Comparison of ENCODE assay signal across 9 cellular contexts in genomic region chr6:31559958-31560696, GRCh38. TPM values are rescaled to one million over a fixed set of nuclear protein-coding genes. Genes with fewer than 3 reads are reported as not detected.
DNase-seq lines count a peak whose midpoint lies in the region; ATAC-seq, FAIRE-seq and TF ChIP-seq lines count a peak whose summit lies in the region.
"Had no signal": no experiment of that assay in that cellular context is flagged by ENCODE, and none has a peak within 500 bp of the region (broad histone marks: within the 10 kb centered on the region; RNA-seq: fewer than 3 reads in every experiment).

No MANE protein-coding gene starts in this region.

- H3K9me2 ChIP-seq in PC-9 (ENCODE audit: insufficient read depth) = no peaks in the 10 kb centered on the region

- CTCF ChIA-PET in PC-9 (lab: Charles Lee) = no interaction called here

- H3K9me3 ChIP-seq in PC-9 (ENCODE audit: insufficient read depth, low read depth) (no peaks in the 10 kb centered on the region), astrocyte (ENCODE audit: insufficient read depth, low read depth, low read length) (no peaks in the 10 kb centered on the region), suprapubic skin (no peaks in the 10 kb centered on the region)

- DNase-seq in activated naive CD4-positive, alpha-beta T cell treated with Interleukin-2 at 50 U/mL for 16 hours = peak; percentile 53
- DNase-seq in activated naive CD4-positive, alpha-beta T cell treated with anti-CD3 and anti-CD28 coated beads, Interleukin-2, amount 50 U/mL, for 16 hours = no peak
- DNase-seq in PC-9 = peak; percentile 60 to 83
- peak; percentile 46 for DNase-seq in astrocyte (ENCODE audit: low read depth)
- peak; percentile 76 for DNase-seq in kidney glomerular epithelial cell (lab: John Stamatoyannopoulos, UW)
- DNase-seq in suprapubic skin (ENCODE audit: low spot score in 2 of 2) = no peak
- DNase-seq in coronary artery (ENCODE audit: low spot score) = no peak

- no peak overlapping the region for H3K4me3 ChIP-seq in PC-9
- no peak overlapping the region for H3K4me3 ChIP-seq in astrocyte (ENCODE audit: insufficient read depth, low read depth, low read length)
- H3K4me3 ChIP-seq in suprapubic skin = no peak overlapping the region
- no peak overlapping the region for H3K4me3 ChIP-seq in coronary artery

- no peak for TF ChIP-seq EP300 in suprapubic skin (IDR thresholded peaks at IDR 0.05)

- H3K36me3 ChIP-seq in PC-9 (ENCODE audit: low read depth) (no peaks in the 10 kb centered on the region), astrocyte (ENCODE audit: insufficient read depth, low read length) (peaks cover 4% of the 10 kb centered on the region), suprapubic skin (peaks cover 41% of the 10 kb centered on the region)

- peaks cover 2% of the 10 kb centered on the region for H3K9me3 Mint-ChIP-seq in astrocyte (ENCODE audit: unreplicated experiment)

- POLR2A ChIA-PET in PC-9 (lab: Charles Lee; ENCODE audit: unreplicated experiment) = interaction anchor here (0.5 to 0.6 kb wide), 4 partner anchors 61 to 1753 kb away, joined by 7 to 16 read pairs (median 12); partner anchors contain the start of gene PRRC2A

- H3K4me2 ChIP-seq in PC-9 = peak overlapping the region; percentile 42
- peak overlapping the region; percentile 72 for H3K4me2 ChIP-seq in astrocyte (ENCODE audit: low read length)

- H3K4me1 Mint-ChIP-seq in astrocyte (ENCODE audit: low read depth, unreplicated experiment) = peaks cover 36% of the 10 kb centered on the region

- H3K27ac Mint-ChIP-seq in astrocyte (ENCODE audit: unreplicated experiment) = peak overlapping the region; percentile 96

- H3K4me1 ChIP-seq in PC-9 (replicated peaks; ENCODE audit: insufficient read depth) = peaks cover 15% of the 10 kb centered on the region
- peaks cover 29% of the 10 kb centered on the region for H3K4me1 ChIP-seq in astrocyte (ENCODE audit: insufficient read depth, low read length)
- peaks cover 29% of the 10 kb centered on the region for H3K4me1 ChIP-seq in suprapubic skin

- peak overlapping the region; percentile 33; the same call in 1 of the 2 replicates for H3K27ac ChIP-seq in PC-9
- peak overlapping the region; percentile 61 for H3K27ac ChIP-seq in astrocyte (ENCODE audit: low read depth, low read length)
- H3K27ac ChIP-seq in suprapubic skin = peak overlapping the region; percentile 13
- peak overlapping the region in 1 of 2 donors; percentile 70 for H3K27ac ChIP-seq in coronary artery
- H3K27ac ChIP-seq: C4-2B had no signal

- H3K9ac ChIP-seq in astrocyte (ENCODE audit: low read length) = peak overlapping the region; percentile 40

- ATAC-seq in HG02973 (IDR thresholded peaks at IDR 0.05; ENCODE audit: unreplicated experiment) = peak; percentile 50

- H2AFZ ChIP-seq in PC-9 (no peak overlapping the region), astrocyte (ENCODE audit: low read depth, low read length) (peak overlapping the region; percentile 24)

- intact Hi-C loops in PC-9 (cut with micrococcal nuclease; ENCODE audit: unreplicated experiment) = loop anchor here (1.0 kb wide), 1 partner anchor 21 kb away; no protein-coding TSS in a partner anchor

- no peaks in the 10 kb centered on the region for H3K27me3 Mint-ChIP-seq in astrocyte (ENCODE audit: low read depth, unreplicated experiment)

- peaks cover 9% of the 10 kb centered on the region; the same call in 1 of the 2 replicates for H3F3A ChIP-seq in PC-9 (ENCODE audit: insufficient read depth, low read depth)

- H4K20me1 ChIP-seq in PC-9 (ENCODE audit: insufficient read depth) (no peaks in the 10 kb centered on the region), astrocyte (ENCODE audit: insufficient read depth, low read length) (no peaks in the 10 kb centered on the region)

- TF ChIP-seq CTCF in PC-9 (conservative IDR thresholded peaks at IDR 0.05) (no peak), astrocyte (IDR thresholded peaks at IDR 0.05; ENCODE audit: insufficient read depth, low read depth, low read length) (no peak), suprapubic skin (IDR thresholded peaks at IDR 0.05) (no peak), coronary artery (IDR thresholded peaks at IDR 0.05) (no peak)

- FAIRE-seq in astrocyte (lab: Jason Lieb, UNC) = no peak

- no peaks in the 10 kb centered on the region for H3K27me3 ChIP-seq in PC-9 (ENCODE audit: insufficient read depth, low read depth)
- H3K27me3 ChIP-seq in astrocyte (ENCODE audit: insufficient read depth, low read length) = no peaks in the 10 kb centered on the region
- no peaks in the 10 kb centered on the region for H3K27me3 ChIP-seq in suprapubic skin

- no TSS peak for BruUV-seq in PC-9 (replicated peaks; lab: Mats Ljungman, UMichigan)

- peaks cover 21% of the 10 kb centered on the region for H3K36me3 Mint-ChIP-seq in astrocyte (ENCODE audit: low read depth, unreplicated experiment)

- H3K4me3 Mint-ChIP-seq in astrocyte (ENCODE audit: unreplicated experiment) = peak overlapping the region; percentile 51

- WGBS in suprapubic skin = 54% methylated on average over 7 of the region's 7 CpGs

- TF ChIP-seq POLR2A in suprapubic skin (IDR thresholded peaks at IDR 0.05) = no peak

- H3K79me2 ChIP-seq in PC-9 (ENCODE audit: low read depth) (no peaks in the 10 kb centered on the region), astrocyte (ENCODE audit: insufficient read depth, low read length) (peaks cover 4% of the 10 kb centered on the region)

RNA-seq across cellular contexts. Expression of gene LTA, which starts 12.0 kb away (rescaled TPM):
- total RNA-seq in PC-9 (2021) (not detected in 2 replicates), astrocyte (not detected in 2 replicates), suprapubic skin (under 1 TPM in 1 of 4 donors, not detected in 3; 0.47 TPM)

RNA-seq across cellular contexts. Expression of gene NFKBIL1, which starts 12.7 kb away (rescaled TPM):
- total RNA-seq in PC-9 (2021) (26.1 and 38.3 TPM in 2 replicates), astrocyte (18.8 and 20.4 TPM in 2 replicates), suprapubic skin (10 to 100 TPM; 23.6 to 29.5 (median 25.7) TPM)

RNA-seq across cellular contexts. Expression of gene ATP6V1G2, which starts 13.7 kb away (rescaled TPM):
- total RNA-seq in PC-9 (2021) (0.55 and 1.8 TPM in 2 replicates), astrocyte (2.6 and 3.4 TPM in 2 replicates), suprapubic skin (1 to 10 TPM in 2 of 4 donors, under 1 TPM in 1, not detected in 1; 0.64 to 1.6 (median 1.4) TPM)

RNA-seq across cellular contexts. Expression of gene TNF, which starts 15.2 kb away (rescaled TPM):
- not detected in 2 replicates for total RNA-seq in PC-9 (2021)
- 0.79 and 1.2 TPM in 2 replicates for total RNA-seq in astrocyte
- total RNA-seq in suprapubic skin = 1 to 10 TPM; 1.0 to 6.4 (median 3.3) TPM

RNA-seq across cellular contexts. Expression of gene DDX39B, which starts 18.3 kb away (rescaled TPM):
- total RNA-seq in PC-9 (2021) (383 and 436 TPM in 2 replicates), astrocyte (284 and 294 TPM in 2 replicates), suprapubic skin (100 to 1,000 TPM; 254 to 449 (median 281) TPM)

Comparison
In these comparisons a context has a peak if more than half of its experiments do, and no peak if none do; other contexts are left out.
1. DNase-seq: peak in activated naive CD4-positive, alpha-beta T cell treated with Interleukin-2 at 50 U/mL for 16 hours (single experiment), PC-9 (2 of 2), astrocyte (single experiment) and kidney glomerular epithelial cell (single experiment); none in activated naive CD4-positive, alpha-beta T cell treated with anti-CD3 and anti-CD28 coated beads, Interleukin-2, amount 50 U/mL, for 16 hours (single experiment), suprapubic skin (0 of 2) and coronary artery (single experiment).